ENCODE assay signal across 9 cellular contexts in the genomic region with DNA sequence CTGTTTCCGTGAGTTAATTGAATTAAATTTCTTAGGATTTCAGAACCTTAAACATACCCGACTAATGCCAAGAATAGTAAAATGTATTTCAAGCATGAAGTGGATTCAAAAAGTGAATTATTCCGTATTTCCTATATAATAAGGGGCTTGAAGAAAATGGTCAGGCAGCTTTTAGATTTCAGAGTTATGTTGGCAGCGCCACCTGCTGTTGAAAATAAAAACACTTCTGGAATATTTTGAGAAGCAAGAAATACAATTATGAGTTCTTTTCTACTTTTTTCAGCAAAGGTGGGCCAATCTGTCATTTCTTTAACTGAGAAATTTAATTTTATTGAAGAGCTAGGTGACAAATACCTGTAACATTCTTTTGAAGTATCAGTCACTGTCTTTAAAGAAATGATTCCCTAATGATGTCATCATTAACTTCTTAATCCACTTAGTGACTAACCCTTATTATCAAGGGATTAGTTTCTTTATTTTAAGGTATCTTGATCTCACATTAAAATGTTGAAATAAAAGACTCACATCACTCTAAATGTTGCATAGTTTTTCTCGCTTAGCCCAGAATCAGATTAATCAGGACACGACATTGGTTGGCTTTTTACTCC. TPM values are rescaled to one million over a fixed set of nuclear protein-coding genes. Genes with fewer than 3 reads are reported as not detected.
DNase-seq lines count a peak whose midpoint lies in the region; ATAC-seq, FAIRE-seq and TF ChIP-seq lines count a peak whose summit lies in the region.
"Had no signal": no experiment of that assay in that cellular context is flagged by ENCODE, and none has a peak within 500 bp of the region (broad histone marks: within the 10 kb centered on the region; RNA-seq: fewer than 3 reads in every experiment).

No MANE protein-coding gene starts in this region.

- no peak for FAIRE-seq in GM12892 (lab: Jason Lieb, UNC)

- H3K27me3 Mint-ChIP-seq in activated naive CD4-positive, alpha-beta T cell treated with anti-CD3 and anti-CD28 coated beads for 36 hours (ENCODE audit: low read depth), result no peaks in the 10 kb centered on the region
- peaks cover 0 to 11% of the 10 kb centered on the region in 2 donors for H3K27me3 Mint-ChIP-seq in stimulated activated naive B cell treated with anti-CD40 and anti-IgM and Interleukin-4, amounts not matched to agents 10 μg/mL and 1 μg/mL and 100 μg/mL, for 72 hours
- H3K27me3 Mint-ChIP-seq: activated naive CD8-positive, alpha-beta T cell treated with anti-CD3 and anti-CD28 coated beads, Interleukin-2, amount 10 ng/mL, durations not matched to agents 7 days and 5 days had no signal

- intact Hi-C loops in activated naive CD4-positive, alpha-beta T cell treated with anti-CD3 and anti-CD28 coated beads for 36 hours (cut with micrococcal nuclease), result loop anchor here (1.0 to 2.0 kb wide), 7 partner anchors 27 to 840 kb away; no protein-coding TSS in a partner anchor

- no peak overlapping the region for H3K27ac Mint-ChIP-seq in activated naive CD4-positive, alpha-beta T cell treated with anti-CD3 and anti-CD28 coated beads for 36 hours
- H3K27ac Mint-ChIP-seq in stimulated activated naive B cell treated with anti-CD40 and anti-IgM and Interleukin-4, amounts not matched to agents 10 μg/mL and 1 μg/mL and 100 μg/mL, for 72 hours, result no peak overlapping the region
- H3K27ac Mint-ChIP-seq: activated naive CD8-positive, alpha-beta T cell treated with anti-CD3 and anti-CD28 coated beads, Interleukin-2, amount 10 ng/mL, durations not matched to agents 7 days and 5 days had no signal

- no peaks in the 10 kb centered on the region for H3K36me3 Mint-ChIP-seq in activated naive CD4-positive, alpha-beta T cell treated with anti-CD3 and anti-CD28 coated beads for 36 hours (ENCODE audit: low read depth)
- no peaks in the 10 kb centered on the region for H3K36me3 Mint-ChIP-seq in stimulated activated naive B cell treated with anti-CD40 and anti-IgM and Interleukin-4, amounts not matched to agents 10 μg/mL and 1 μg/mL and 100 μg/mL, for 72 hours

- H3K9me3 ChIP-seq in upper lobe of left lung, result no peaks in the 10 kb centered on the region

- no peak overlapping the region for H3K4me3 ChIP-seq in upper lobe of left lung

- H3K4me1 ChIP-seq in upper lobe of left lung, result peaks cover 0 to 15% (median 11%) of the 10 kb centered on the region in 4 donors

- H3K27me3 ChIP-seq in upper lobe of left lung, result no peaks in the 10 kb centered on the region

- no peak overlapping the region for H3K4me3 Mint-ChIP-seq in activated naive CD4-positive, alpha-beta T cell treated with anti-CD3 and anti-CD28 coated beads for 36 hours
- H3K4me3 Mint-ChIP-seq in stimulated activated naive B cell treated with anti-CD40 and anti-IgM and Interleukin-4, amounts not matched to agents 10 μg/mL and 1 μg/mL and 100 μg/mL, for 72 hours, result no peak overlapping the region
- H3K4me3 Mint-ChIP-seq: activated naive CD8-positive, alpha-beta T cell treated with anti-CD3 and anti-CD28 coated beads, Interleukin-2, amount 10 ng/mL, durations not matched to agents 7 days and 5 days had no signal

- peak overlapping the region in 1 of 4 donors; percentile 37 for H3K27ac ChIP-seq in upper lobe of left lung

- 50% methylated on average over 6 of the region's 6 CpGs for WGBS in upper lobe of left lung, 2 donors

- peak in 5 of 6 experiments; percentile 55 to 62 (median 58) for TF ChIP-seq CTCF in upper lobe of left lung (IDR thresholded peaks at IDR 0.05)

- no peak for TF ChIP-seq EP300 in upper lobe of left lung (IDR thresholded peaks at IDR 0.05)

- no peak for TF ChIP-seq POLR2A in upper lobe of left lung (IDR thresholded peaks at IDR 0.05)
- no peak for TF ChIP-seq POLR2A in GM12892 (IDR thresholded peaks at IDR 0.05; ENCODE audit: low read depth, low read length)

- DNase-seq in activated naive CD4-positive, alpha-beta T cell treated with anti-CD3 and anti-CD28 coated beads for 36 hours, result peak; percentile 50
- DNase-seq in activated naive CD4-positive, alpha-beta T cell treated with Interleukin-2 at 50 U/mL for 16 hours, result no peak
- DNase-seq in NCI-H1092 treated with DMSO at 0.1 percent for 48 hours (lab: John Stamatoyannopoulos, UW) (peak; percentile 45), iris pigment epithelial cell (ENCODE audit: low read depth) (peak; percentile 61), upper lobe of left lung (no peak), GM12892 (ENCODE audit: insufficient read length) (no peak)
- DNase-seq in activated CD4-positive, alpha-beta T cell treated with anti-CD3 and anti-CD28 coated beads, Interleukin-2, amount 50 U/mL, for 1 hour, result peak; percentile 5
- no peak for DNase-seq in stimulated activated naive B cell treated with anti-CD40 and anti-IgM and Interleukin-4, amounts not matched to agents 10 μg/mL and 1 μg/mL and 100 μg/mL, for 72 hours
- DNase-seq: activated naive CD8-positive, alpha-beta T cell treated with anti-CD3 and anti-CD28 coated beads, Interleukin-2, amount 10 ng/mL, durations not matched to agents 7 days and 5 days had no signal

- ATAC-seq in upper lobe of left lung (ENCODE audit: low FRiP score in 2 of 2), result no peak
- ATAC-seq in stimulated activated naive B cell treated with anti-CD40 and anti-IgM and Interleukin-4, amounts not matched to agents 10 μg/mL and 1 μg/mL and 100 μg/mL, for 72 hours (replicated peaks), result no peak

- CTCF ChIA-PET in activated naive CD4-positive, alpha-beta T cell treated with anti-CD3 and anti-CD28 coated beads for 36 hours (lab: Charles Lee), result interaction anchor here (0.6 to 2.6 kb wide), 23 partner anchors 9 to 841 kb away, joined by 3 to 24 read pairs (median 4); no protein-coding TSS in a partner anchor

- no peaks in the 10 kb centered on the region for H3K36me3 ChIP-seq in upper lobe of left lung

- peaks cover 7% of the 10 kb centered on the region for H3K4me1 Mint-ChIP-seq in activated naive CD4-positive, alpha-beta T cell treated with anti-CD3 and anti-CD28 coated beads for 36 hours (ENCODE audit: low read depth)
- peaks cover 5 to 9% of the 10 kb centered on the region in 2 donors for H3K4me1 Mint-ChIP-seq in stimulated activated naive B cell treated with anti-CD40 and anti-IgM and Interleukin-4, amounts not matched to agents 10 μg/mL and 1 μg/mL and 100 μg/mL, for 72 hours

- no peaks in the 10 kb centered on the region for H3K9me3 Mint-ChIP-seq in activated naive CD4-positive, alpha-beta T cell treated with anti-CD3 and anti-CD28 coated beads for 36 hours
- no peaks in the 10 kb centered on the region for H3K9me3 Mint-ChIP-seq in stimulated activated naive B cell treated with anti-CD40 and anti-IgM and Interleukin-4, amounts not matched to agents 10 μg/mL and 1 μg/mL and 100 μg/mL, for 72 hours
- H3K9me3 Mint-ChIP-seq: activated naive CD8-positive, alpha-beta T cell treated with anti-CD3 and anti-CD28 coated beads, Interleukin-2, amount 10 ng/mL, durations not matched to agents 7 days and 5 days had no signal

RNA-seq across cellular contexts. Expression of a gene that starts 36.6 kb away (rescaled TPM):
- not detected for total RNA-seq in activated naive CD4-positive, alpha-beta T cell treated with anti-CD3 and anti-CD28 coated beads for 36 hours
- total RNA-seq in upper lobe of left lung, result 100 to 1,000 TPM in 2 of 6 donors, 10 to 100 TPM in 4; 10.5 to 209 (median 74.6) TPM
- polyA plus RNA-seq in GM12892 (2012; ENCODE audit: missing spikeins), result not detected
- total RNA-seq: activated naive CD8-positive, alpha-beta T cell treated with anti-CD3 and anti-CD28 coated beads, Interleukin-2, amount 10 ng/mL, durations not matched to agents 7 days and 5 days had no signal

Comparison
In these comparisons a context has a peak if more than half of its experiments do, and no peak if none do; other contexts are left out.
1. DNase-seq: peak in activated naive CD4-positive, alpha-beta T cell treated with anti-CD3 and anti-CD28 coated beads for 36 hours (single experiment), NCI-H1092 treated with DMSO at 0.1 percent for 48 hours (single experiment), activated CD4-positive, alpha-beta T cell treated with anti-CD3 and anti-CD28 coated beads, Interleukin-2, amount 50 U/mL, for 1 hour (single experiment) and iris pigment epithelial cell (single experiment); none in activated naive CD4-positive, alpha-beta T cell treated with Interleukin-2 at 50 U/mL for 16 hours (single experiment), upper lobe of left lung (0 of 2), GM12892 (single experiment) and stimulated activated naive B cell treated with anti-CD40 and anti-IgM and Interleukin-4, amounts not matched to agents 10 μg/mL and 1 μg/mL and 100 μg/mL, for 72 hours (single experiment).
2. RNA of a gene that starts 36.6 kb away (total RNA-seq): 10.5 to 209 TPM in upper lobe of left lung; not detected in activated naive CD4-positive, alpha-beta T cell treated with anti-CD3 and anti-CD28 coated beads for 36 hours; every median in the first group is over 10 times any median in the second.